13 cellular contexts compared by ENCODE assay signal in genomic region chr2:21754164-21754788, GRCh38.
DNase-seq lines count a peak whose midpoint lies in the region; ATAC-seq, FAIRE-seq and TF ChIP-seq lines count a peak whose summit lies in the region.
"Had no signal": no experiment of that assay in that cellular context is flagged by ENCODE, and none has a peak within 500 bp of the region (broad histone marks: within the 10 kb centered on the region; RNA-seq: fewer than 3 reads in every experiment).

No MANE protein-coding gene starts in this region.

- no peaks in the 10 kb centered on the region for H3K36me3 ChIP-seq in BJ (ENCODE audit: control insufficient read depth, insufficient read depth, low read length)
- H3K36me3 ChIP-seq: ascending aorta, ovary had no signal

- ATAC-seq in HG03565 (IDR thresholded peaks at IDR 0.05; ENCODE audit: unreplicated experiment) (no peak), GM21423 (IDR thresholded peaks at IDR 0.05; ENCODE audit: unreplicated experiment) (no peak)
- ATAC-seq: esophagus mucosa had no signal

- in situ Hi-C loops in SK-MEL-5 (cut with HindIII; ENCODE audit: low pct_unique_long_range_greater_than_20kb, low sequenced_read_pairs) = no loop called here

- intact Hi-C loops in dorsolateral prefrontal cortex (cut with DNase I) = no loop called here

- POLR2A ChIA-PET in BJ (lab: Charles Lee) = no interaction called here

- TF ChIP-seq CTCF in BJ (IDR thresholded peaks at IDR 0.05; ENCODE audit: insufficient read depth, low read depth, low read length) (peak; percentile 34), GM12874 (IDR thresholded peaks at IDR 0.05; ENCODE audit: insufficient read depth, low read depth, low read length) (peak; percentile 22; the same call in 1 of the 2 replicates), dorsolateral prefrontal cortex (IDR thresholded peaks at IDR 0.05 in 54 of 56, conservative IDR thresholded peaks at IDR 0.05 in 2 of 56; ENCODE audit: low read depth in 1 of 56, partially characterized antibody in 56 of 56) (peak in 17 of 56 donors; percentile 6 to 31 (median 22))

- no peak for DNase-seq in BJ (ENCODE audit: low read depth)
- peak; percentile 7 for DNase-seq in SK-MEL-5 (ENCODE audit: low read depth, low spot score)
- DNase-seq in dorsolateral prefrontal cortex = no peak
- DNase-seq in effector CD4-positive, alpha-beta T cell = no peak
- DNase-seq: activated CD8-positive, alpha-beta memory T cell treated with anti-CD3 and anti-CD28 coated beads, Interleukin-2, amount 50 U/mL, for 48 hours; ovary; stimulated activated CD4-positive, alpha-beta T cell treated with anti-CD3 and anti-CD28 coated beads, Interleukin-4, amount 100 ng/mL, for 24 hours had no signal

- H3K27me3 ChIP-seq in BJ (ENCODE audit: control insufficient read depth, insufficient read depth, low read length) = no peaks in the 10 kb centered on the region
- no peaks in the 10 kb centered on the region for H3K27me3 ChIP-seq in dorsolateral prefrontal cortex
- H3K27me3 ChIP-seq: ascending aorta, ovary had no signal

- H3K4me3 ChIP-seq in BJ (ENCODE audit: low read depth, low read length) (no peak overlapping the region), dorsolateral prefrontal cortex (no peak overlapping the region)
- H3K4me3 ChIP-seq: ascending aorta, ovary had no signal

- CTCF ChIA-PET in BJ (lab: Yijun Ruan, JAX) = interaction anchor here (0.9 to 1.5 kb wide), 2 partner anchors 8 to 9 kb away, joined by 4 read pairs; no protein-coding TSS in a partner anchor

- peak; percentile 91 for FAIRE-seq in islet of Langerhans (lab: Jason Lieb, UNC)

- no peak overlapping the region for H3K27ac ChIP-seq in dorsolateral prefrontal cortex
- H3K27ac ChIP-seq: ascending aorta, ovary had no signal
